ENCODE assay signal across 13 cellular contexts in the genomic region with DNA sequence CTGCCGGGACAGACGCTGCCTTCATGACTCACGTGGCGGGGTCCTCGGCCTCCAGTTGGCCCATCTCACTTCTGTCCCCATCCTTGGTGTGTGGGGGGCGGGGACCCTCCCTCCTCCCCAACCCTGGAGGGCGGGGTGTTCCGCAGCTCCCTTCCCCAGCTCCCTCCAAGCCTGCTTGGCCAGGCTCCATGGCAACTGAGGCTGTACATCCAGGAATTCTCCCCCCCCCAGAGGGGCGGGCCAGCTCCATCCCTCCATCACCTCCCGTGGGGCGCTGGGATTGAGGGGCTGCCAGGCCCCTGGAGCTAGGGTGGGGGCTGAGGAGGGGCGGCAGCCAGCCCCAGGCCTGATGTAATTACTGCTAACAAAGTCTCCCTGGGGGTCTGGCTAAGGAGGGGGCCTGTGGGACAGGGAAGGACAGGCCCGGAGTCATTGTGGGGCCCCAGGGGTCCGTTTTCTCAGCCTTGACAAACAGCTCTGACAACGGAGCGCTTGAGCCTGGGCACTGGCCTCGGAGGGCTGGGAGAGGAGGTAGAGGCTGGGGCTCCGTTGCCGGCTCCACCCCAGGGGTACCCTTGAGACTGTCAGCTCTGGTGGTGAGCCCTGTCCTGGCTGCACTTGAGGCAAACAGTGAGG. TPM values are rescaled to one million over a fixed set of nuclear protein-coding genes. Genes with fewer than 3 reads are reported as not detected.
DNase-seq lines count a peak whose midpoint lies in the region; ATAC-seq and TF ChIP-seq lines count a peak whose summit lies in the region.
"Had no signal": no experiment of that assay in that cellular context is flagged by ENCODE, and none has a peak within 500 bp of the region (broad histone marks: within the 10 kb centered on the region; RNA-seq: fewer than 3 reads in every experiment).

No MANE protein-coding gene starts in this region.

- H3K9me3 ChIP-seq in A673 (ENCODE audit: low read depth, low read length, poor library complexity, severe bottlenecking) (no peaks in the 10 kb centered on the region), trophoblast cell (ENCODE audit: insufficient read depth, low read depth, low read length) (peaks cover 3% of the 10 kb centered on the region)
- H3K9me3 ChIP-seq in naive thymus-derived CD4-positive, alpha-beta T cell (ENCODE audit: control insufficient read depth in 2 of 3, low read length in 3 of 3) = no peaks in the 10 kb centered on the region
- H3K9me3 ChIP-seq: spleen, suprapubic skin had no signal

- H3K4me3 Mint-ChIP-seq in activated T-helper 1 cell treated with anti-CD3 and anti-CD28 coated beads, Interleukin-12 subunit alpha, Interleukin-12 subunit beta, Interleukin-2, Interleukin-4 antibody, amounts not matched to agents 30 ng/mL and 10 ng/mL and 1 ng/mL, durations not matched to agents 14 hours and 24 hours and 36 hours = no peak overlapping the region
- H3K4me3 Mint-ChIP-seq in naive thymus-derived CD4-positive, alpha-beta T cell = no peak overlapping the region
- H3K4me3 Mint-ChIP-seq: activated T-helper 17 cell treated with anti-CD3 and anti-CD28 coated beads, Interleukin-2, amount 50 U/mL, for 72 hours had no signal

- no peaks in the 10 kb centered on the region for H3K79me2 ChIP-seq in trophoblast cell (ENCODE audit: control insufficient read depth, insufficient read depth, low read length, poor library complexity)

- no TSS peak for BruUV-seq in A673 (replicated peaks; lab: Mats Ljungman, UMichigan)

- no peak overlapping the region for H4K91ac ChIP-seq in trophoblast cell (ENCODE audit: low read depth, low read length)

- POLR2A ChIA-PET in A673 (lab: Charles Lee; ENCODE audit: low non-redundant PET) = no interaction called here
- POLR2A ChIA-PET in RWPE1 (lab: Yijun Ruan, JAX; ENCODE audit: low non-redundant PET) = interaction anchor here (0.8 to 1.2 kb wide), 2 partner anchors 33 to 34 kb away, joined by 3 to 5 read pairs; a partner anchor contains a TSS
- POLR2A ChIA-PET in naive thymus-derived CD4-positive, alpha-beta T cell (lab: Charles Lee) = no interaction called here

- H3K9me3 Mint-ChIP-seq in activated T-helper 1 cell treated with anti-CD3 and anti-CD28 coated beads, Interleukin-12 subunit alpha, Interleukin-12 subunit beta, Interleukin-2, Interleukin-4 antibody, amounts not matched to agents 30 ng/mL and 10 ng/mL and 1 ng/mL, durations not matched to agents 14 hours and 24 hours and 36 hours = no peaks in the 10 kb centered on the region
- H3K9me3 Mint-ChIP-seq in naive thymus-derived CD4-positive, alpha-beta T cell = peaks cover 0 to 2% (median 0%) of the 10 kb centered on the region in 11 donors
- H3K9me3 Mint-ChIP-seq: activated T-helper 17 cell treated with anti-CD3 and anti-CD28 coated beads, Interleukin-2, amount 50 U/mL, for 72 hours had no signal

- no peak overlapping the region for H3K9ac ChIP-seq in trophoblast cell (ENCODE audit: low read length)

- no peak overlapping the region for H2BK120ac ChIP-seq in trophoblast cell (ENCODE audit: insufficient read depth, low read length, poor library complexity)

- peaks cover 21% of the 10 kb centered on the region for H3K4me1 ChIP-seq in A673 (ENCODE audit: insufficient read depth, low read length, poor library complexity, severe bottlenecking)
- no peaks in the 10 kb centered on the region for H3K4me1 ChIP-seq in naive thymus-derived CD4-positive, alpha-beta T cell (ENCODE audit: control insufficient read depth in 2 of 2, insufficient read depth in 2 of 2, low read length in 2 of 2)
- H3K4me1 ChIP-seq in trophoblast cell (ENCODE audit: control insufficient read depth in 1 of 2, insufficient read depth in 2 of 2, low read length in 2 of 2) = peaks cover 0 to 1% of the 10 kb centered on the region in 2 experiments

- no peak overlapping the region for H3K4me3 ChIP-seq in A673 (ENCODE audit: low read depth, low read length, poor library complexity, severe bottlenecking)
- no peak overlapping the region for H3K4me3 ChIP-seq in naive thymus-derived CD4-positive, alpha-beta T cell (ENCODE audit: low read length)
- no peak overlapping the region for H3K4me3 ChIP-seq in trophoblast cell (ENCODE audit: low read depth, low read length)
- H3K4me3 ChIP-seq: suprapubic skin had no signal

- DNase-seq in A673 (ENCODE audit: low spot score) (peak; percentile 55), RWPE1 (ENCODE audit: low spot score) (no peak), left colon (no peak), trophoblast cell (no peak)
- no peak for DNase-seq in activated T-helper 1 cell treated with anti-CD3 and anti-CD28 coated beads, Interleukin-12 subunit alpha, Interleukin-12 subunit beta, Interleukin-2, Interleukin-4 antibody, amounts not matched to agents 30 ng/mL and 10 ng/mL and 1 ng/mL, durations not matched to agents 14 hours and 24 hours and 36 hours (ENCODE audit: low spot score)
- DNase-seq in naive thymus-derived CD4-positive, alpha-beta T cell = no peak
- DNase-seq: AML-193, NCI-H526, T-helper 9 cell had no signal

- H3K27me3 ChIP-seq in A673 (replicated peaks; ENCODE audit: insufficient read depth, low read depth, low read length, poor library complexity) (no peaks in the 10 kb centered on the region), trophoblast cell (ENCODE audit: insufficient read depth, low read length) (no peaks in the 10 kb centered on the region)
- H3K27me3 ChIP-seq in naive thymus-derived CD4-positive, alpha-beta T cell (ENCODE audit: control insufficient read depth in 2 of 2, insufficient read depth in 2 of 2, low read length in 2 of 2) = no peaks in the 10 kb centered on the region
- H3K27me3 ChIP-seq: suprapubic skin had no signal

- H3K79me1 ChIP-seq in trophoblast cell (ENCODE audit: low read length) = peaks cover under 1% of the 10 kb centered on the region

- CTCF ChIA-PET in A673 (lab: Charles Lee) = interaction anchor here (0.5 kb wide), 1 partner anchor 1695 kb away, joined by 3 read pairs; no protein-coding TSS in a partner anchor
- CTCF ChIA-PET in RWPE1 (lab: Yijun Ruan, JAX) = interaction anchor here (0.6 to 5.1 kb wide), 6 partner anchors 15 to 481 kb away, joined by 3 to 25 read pairs (median 7); no protein-coding TSS in a partner anchor
- CTCF ChIA-PET in naive thymus-derived CD4-positive, alpha-beta T cell (lab: Charles Lee) = no interaction called here

- peaks cover 6% of the 10 kb centered on the region for H3K4me1 Mint-ChIP-seq in activated T-helper 1 cell treated with anti-CD3 and anti-CD28 coated beads, Interleukin-12 subunit alpha, Interleukin-12 subunit beta, Interleukin-2, Interleukin-4 antibody, amounts not matched to agents 30 ng/mL and 10 ng/mL and 1 ng/mL, durations not matched to agents 14 hours and 24 hours and 36 hours (ENCODE audit: low read depth)
- peaks cover 4 to 14% (median 10%) of the 10 kb centered on the region in 7 donors for H3K4me1 Mint-ChIP-seq in naive thymus-derived CD4-positive, alpha-beta T cell

- no peak overlapping the region for H4K8ac ChIP-seq in trophoblast cell (ENCODE audit: low read depth, low read length)

- ATAC-seq in left colon = peak; percentile 2
- no peak for ATAC-seq in naive thymus-derived CD4-positive, alpha-beta T cell

- H3K36me3 ChIP-seq in A673 (ENCODE audit: insufficient read depth, low read length, poor library complexity, severe bottlenecking) (peaks cover 33% of the 10 kb centered on the region), trophoblast cell (ENCODE audit: control insufficient read depth in 1 of 2, insufficient read depth in 2 of 2, low read length in 2 of 2) (peaks cover 46 to 47% of the 10 kb centered on the region in 2 experiments)
- H3K36me3 ChIP-seq in naive thymus-derived CD4-positive, alpha-beta T cell (ENCODE audit: control insufficient read depth in 2 of 3, insufficient read depth in 3 of 3, low read length in 3 of 3) = peaks cover 0 to 46% (median 1%) of the 10 kb centered on the region in 3 experiments

- H2AK5ac ChIP-seq in trophoblast cell (ENCODE audit: low read length) = no peak overlapping the region

- no peak overlapping the region for H3K4me2 ChIP-seq in trophoblast cell (ENCODE audit: low read length)

- no peak overlapping the region for H3K14ac ChIP-seq in trophoblast cell (ENCODE audit: low read length)

- no peak overlapping the region for H2AFZ ChIP-seq in trophoblast cell (ENCODE audit: insufficient read depth, low read length, poor library complexity)

- intact Hi-C loops in A673 (cut with micrococcal nuclease; ENCODE audit: unreplicated experiment) = no loop called here
- intact Hi-C loops in left colon (cut with DNase I, micrococcal nuclease) = no loop called here
- intact Hi-C loops in activated T-helper 1 cell treated with anti-CD3 and anti-CD28 coated beads, Interleukin-12 subunit alpha, Interleukin-12 subunit beta, Interleukin-2, Interleukin-4 antibody, amounts not matched to agents 30 ng/mL and 10 ng/mL and 1 ng/mL, durations not matched to agents 14 hours and 24 hours and 36 hours (cut with micrococcal nuclease) = no loop called here
- intact Hi-C loops in naive thymus-derived CD4-positive, alpha-beta T cell (cut with micrococcal nuclease) = no loop called here

- H3K27ac Mint-ChIP-seq in activated T-helper 1 cell treated with anti-CD3 and anti-CD28 coated beads, Interleukin-12 subunit alpha, Interleukin-12 subunit beta, Interleukin-2, Interleukin-4 antibody, amounts not matched to agents 30 ng/mL and 10 ng/mL and 1 ng/mL, durations not matched to agents 14 hours and 24 hours and 36 hours = no peak overlapping the region
- no peak overlapping the region for H3K27ac Mint-ChIP-seq in naive thymus-derived CD4-positive, alpha-beta T cell

- H2BK12ac ChIP-seq in trophoblast cell (ENCODE audit: low read length) = no peak overlapping the region

- H3K18ac ChIP-seq in trophoblast cell (ENCODE audit: low read length) = no peak overlapping the region

- peaks cover 13% of the 10 kb centered on the region for H3K36me3 Mint-ChIP-seq in activated T-helper 1 cell treated with anti-CD3 and anti-CD28 coated beads, Interleukin-12 subunit alpha, Interleukin-12 subunit beta, Interleukin-2, Interleukin-4 antibody, amounts not matched to agents 30 ng/mL and 10 ng/mL and 1 ng/mL, durations not matched to agents 14 hours and 24 hours and 36 hours (ENCODE audit: low read depth)
- peaks cover 0 to 11% (median 5%) of the 10 kb centered on the region in 5 donors for H3K36me3 Mint-ChIP-seq in naive thymus-derived CD4-positive, alpha-beta T cell

- no peak overlapping the region for H4K12ac ChIP-seq in trophoblast cell (ENCODE audit: low read depth, low read length)

- no peak overlapping the region for H3K27ac ChIP-seq in A673 (ENCODE audit: low read depth, low read length, poor library complexity, severe bottlenecking)
- H3K27ac ChIP-seq in RWPE1 = peak overlapping the region; percentile 93
- H3K27ac ChIP-seq in naive thymus-derived CD4-positive, alpha-beta T cell (ENCODE audit: low read depth, low read length) = no peak overlapping the region
- no peak overlapping the region for H3K27ac ChIP-seq in trophoblast cell (ENCODE audit: low read depth, low read length)
- H3K27ac ChIP-seq: suprapubic skin had no signal

- no peak overlapping the region for H3K23ac ChIP-seq in trophoblast cell (ENCODE audit: low read length)

- TF ChIP-seq CTCF in A673 (conservative IDR thresholded peaks at IDR 0.05; ENCODE audit: low read depth, low read length) (no peak), RWPE1 (conservative IDR thresholded peaks at IDR 0.05; ENCODE audit: low read depth) (no peak)

- no peak overlapping the region for H2BK5ac ChIP-seq in trophoblast cell (ENCODE audit: low read depth, low read length, poor library complexity)

- H3K4ac ChIP-seq in trophoblast cell (ENCODE audit: low read depth, low read length) = no peak overlapping the region

- WGBS in trophoblast cell (ENCODE audit: extremely low coverage, insufficient coverage, insufficient read length) = no CpG with 5 or more reads among the region's 19 CpGs

- no peaks in the 10 kb centered on the region for H3K27me3 Mint-ChIP-seq in activated T-helper 1 cell treated with anti-CD3 and anti-CD28 coated beads, Interleukin-12 subunit alpha, Interleukin-12 subunit beta, Interleukin-2, Interleukin-4 antibody, amounts not matched to agents 30 ng/mL and 10 ng/mL and 1 ng/mL, durations not matched to agents 14 hours and 24 hours and 36 hours (ENCODE audit: insufficient read depth)
- H3K27me3 Mint-ChIP-seq in naive thymus-derived CD4-positive, alpha-beta T cell = peaks cover 5 to 7% (median 6%) of the 10 kb centered on the region in 5 donors

RNA-seq across cellular contexts. Expression of a gene that starts 8.0 kb away (rescaled TPM):
- 26.4 and 35.3 TPM in 2 replicates for total RNA-seq in A673 (2021)
- total RNA-seq in left colon = 1 to 10 TPM; 1.3 to 2.1 TPM
- total RNA-seq in activated T-helper 1 cell treated with anti-CD3 and anti-CD28 coated beads, Interleukin-12 subunit alpha, Interleukin-12 subunit beta, Interleukin-2, Interleukin-4 antibody, amounts not matched to agents 30 ng/mL and 10 ng/mL and 1 ng/mL, durations not matched to agents 14 hours and 24 hours and 36 hours = 0.47 and 0.88 TPM in 2 replicates
- 1 to 10 TPM in 1 of 5 experiments, under 1 TPM in 2, not detected in 2; 0.46 to 1.6 (median 0.56) TPM for total RNA-seq in naive thymus-derived CD4-positive, alpha-beta T cell
- polyA plus RNA-seq in naive thymus-derived CD4-positive, alpha-beta T cell = under 1 TPM; 0.11 to 0.31 TPM
- 29.3 and 30.2 TPM in 2 replicates for polyA plus RNA-seq in trophoblast cell (2013)
- total RNA-seq: activated T-helper 17 cell treated with anti-CD3 and anti-CD28 coated beads, Interleukin-2, amount 50 U/mL, for 72 hours had no signal

RNA-seq across cellular contexts. Expression of a gene that starts 22.4 kb away (rescaled TPM):
- total RNA-seq in A673 (2021) (0.15 and 0.35 TPM in 2 replicates), left colon (1 to 10 TPM; 1.2 to 2.4 TPM)
- 0.39 and 0.59 TPM in 2 replicates for total RNA-seq in activated T-helper 1 cell treated with anti-CD3 and anti-CD28 coated beads, Interleukin-12 subunit alpha, Interleukin-12 subunit beta, Interleukin-2, Interleukin-4 antibody, amounts not matched to agents 30 ng/mL and 10 ng/mL and 1 ng/mL, durations not matched to agents 14 hours and 24 hours and 36 hours
- total RNA-seq in naive thymus-derived CD4-positive, alpha-beta T cell = 1 to 10 TPM in 3 of 5 experiments, under 1 TPM in 1, not detected in 1; 0.34 to 3.2 (median 1.2) TPM
- polyA plus RNA-seq in naive thymus-derived CD4-positive, alpha-beta T cell = 1 to 10 TPM in 1 of 2 donors, under 1 TPM in 1; 0.45 to 1.1 TPM
- 0.03 and 0.06 TPM in 2 replicates for polyA plus RNA-seq in trophoblast cell (2013)
- total RNA-seq: HT1080 had no signal

RNA-seq across cellular contexts. Expression of a gene that starts 28.0 kb away (rescaled TPM):
- total RNA-seq in A673 (2021) = not detected in 2 replicates
- 1 to 10 TPM; 1.0 to 3.6 TPM for total RNA-seq in left colon
- total RNA-seq in activated T-helper 1 cell treated with anti-CD3 and anti-CD28 coated beads, Interleukin-12 subunit alpha, Interleukin-12 subunit beta, Interleukin-2, Interleukin-4 antibody, amounts not matched to agents 30 ng/mL and 10 ng/mL and 1 ng/mL, durations not matched to agents 14 hours and 24 hours and 36 hours = not detected in 2 replicates
- total RNA-seq in naive thymus-derived CD4-positive, alpha-beta T cell = not detected
- not detected for polyA plus RNA-seq in naive thymus-derived CD4-positive, alpha-beta T cell
- polyA plus RNA-seq in trophoblast cell (2013) = not detected in 2 replicates
- total RNA-seq: activated T-helper 17 cell treated with anti-CD3 and anti-CD28 coated beads, Interleukin-2, amount 50 U/mL, for 72 hours; HT1080 had no signal

RNA-seq across cellular contexts. Expression of a gene that starts 33.1 kb away (rescaled TPM):
- total RNA-seq in A673 (2021) (56.0 and 57.7 TPM in 2 replicates), left colon (100 to 1,000 TPM; 152 to 211 TPM)
- total RNA-seq in activated T-helper 1 cell treated with anti-CD3 and anti-CD28 coated beads, Interleukin-12 subunit alpha, Interleukin-12 subunit beta, Interleukin-2, Interleukin-4 antibody, amounts not matched to agents 30 ng/mL and 10 ng/mL and 1 ng/mL, durations not matched to agents 14 hours and 24 hours and 36 hours = 24.7 and 25.0 TPM in 2 replicates
- total RNA-seq in naive thymus-derived CD4-positive, alpha-beta T cell = 10 to 100 TPM in 2 of 5 experiments, 1 to 10 TPM in 3; 2.3 to 20.6 (median 8.5) TPM
- 10 to 100 TPM; 12.0 to 13.1 TPM for polyA plus RNA-seq in naive thymus-derived CD4-positive, alpha-beta T cell
- polyA plus RNA-seq in trophoblast cell (2013) = 16.6 and 17.1 TPM in 2 replicates

RNA-seq across cellular contexts. Expression of a gene that starts 37.7 kb away (rescaled TPM):
- not detected in 2 replicates for total RNA-seq in A673 (2021)
- total RNA-seq in left colon = under 1 TPM in 1 of 2 donors, not detected in 1; 0.36 TPM
- not detected in 2 replicates for total RNA-seq in activated T-helper 1 cell treated with anti-CD3 and anti-CD28 coated beads, Interleukin-12 subunit alpha, Interleukin-12 subunit beta, Interleukin-2, Interleukin-4 antibody, amounts not matched to agents 30 ng/mL and 10 ng/mL and 1 ng/mL, durations not matched to agents 14 hours and 24 hours and 36 hours
- under 1 TPM in 1 of 5 experiments, not detected in 4; 0.83 TPM for total RNA-seq in naive thymus-derived CD4-positive, alpha-beta T cell
- not detected for polyA plus RNA-seq in naive thymus-derived CD4-positive, alpha-beta T cell
- 0.03 TPM in 1 of 2 replicates, not detected in the other for polyA plus RNA-seq in trophoblast cell (2013)
- total RNA-seq: activated T-helper 17 cell treated with anti-CD3 and anti-CD28 coated beads, Interleukin-2, amount 50 U/mL, for 72 hours; HT1080; suprapubic skin had no signal
